8 cellular contexts compared by ENCODE assay signal in genomic region chr2:151409601-151410484, GRCh38. TPM values are rescaled to one million over a fixed set of nuclear protein-coding genes. Genes with fewer than 3 reads are reported as not detected.
DNase-seq lines count a peak whose midpoint lies in the region; ATAC-seq, FAIRE-seq and TF ChIP-seq lines count a peak whose summit lies in the region.

TSS of gene RIF1 (plus strand) at chr2:151409902. CDS start at chr2:151410424, 522 bp downstream.

- peak within 1 kb of the TSS; percentile 98 for H3K27ac ChIP-seq in kidney (ENCODE audit: low read depth in 2 of 2, low read length in 2 of 2)

- TF ChIP-seq CTCF in kidney (IDR thresholded peaks at IDR 0.05; ENCODE audit: borderline replicate concordance, extremely low read depth, insufficient read depth) = peak; percentile 25

- peak; percentile 72 to 84 for DNase-seq in AML-193 (lab: John Stamatoyannopoulos, UW)
- DNase-seq in NCI-H345 treated with DMSO at 0.1 percent for 48 hours (lab: John Stamatoyannopoulos, UW; ENCODE audit: unreplicated experiment) = peak; percentile 89
- peak; percentile 91 for DNase-seq in cerebellar cortex (ENCODE audit: low spot score)
- peak; percentile 95 for DNase-seq in kidney
- peak; percentile 91 for DNase-seq in stimulated activated CD4-positive, alpha-beta T cell treated with anti-CD3 and anti-CD28 coated beads, Interleukin-15, amount 100 ng/mL, for 24 hours

- no peaks in the 10 kb centered on the region for H3K9me3 ChIP-seq in kidney (ENCODE audit: control insufficient read depth in 1 of 2, low read length in 2 of 2)

- H3K9ac ChIP-seq in kidney (ENCODE audit: low read length in 2 of 2) = peak within 1 kb of the TSS; percentile 82 to 89

- ATAC-seq in GM19025 (IDR thresholded peaks at IDR 0.05; ENCODE audit: low read depth, unreplicated experiment) (peak; percentile 93), HG03342 (IDR thresholded peaks at IDR 0.05; ENCODE audit: unreplicated experiment) (peak; percentile 91)
- peak; percentile 95 to 96 for ATAC-seq in activated CD4-positive, CD25-positive, alpha-beta regulatory T cell treated with anti-CD3 and anti-CD28 coated beads, Interleukin-2, amount 50 U/mL, for 24 hours

- H3K4me1 ChIP-seq in kidney (ENCODE audit: control insufficient read depth in 1 of 2, insufficient read depth in 1 of 2, low read depth in 1 of 2, low read length in 2 of 2) = peaks cover 0 to 5% of the 10 kb centered on the region in 2 donors

- peak within 1 kb of the TSS; percentile 95 to 96 for H3K4me3 ChIP-seq in kidney (ENCODE audit: low read length in 2 of 2)

- intact Hi-C loops in kidney (cut with DNase I) = no loop called here

- FAIRE-seq in kidney (lab: Jason Lieb, UNC) = no peak

- H3K36me3 ChIP-seq in kidney (ENCODE audit: control insufficient read depth in 1 of 2, insufficient read depth in 2 of 2, low read length in 2 of 2) = peaks cover 0 to 6% of the 10 kb centered on the region in 2 donors

RNA-seq across cellular contexts. Expression of gene RIF1, which starts in this region (rescaled TPM):
- total RNA-seq in kidney = 36.8 TPM
- 2.4 TPM for polyA plus RNA-seq in kidney (ENCODE audit: insufficient read depth, low read depth, low replicate concordance)

Comparison
In these comparisons a context has a peak if more than half of its experiments do, and no peak if none do; other contexts are left out.
1. Peak in every context shown above with its lines: DNase-seq, ATAC-seq, H3K4me3 ChIP-seq and H3K27ac ChIP-seq.